In the genomic region with DNA sequence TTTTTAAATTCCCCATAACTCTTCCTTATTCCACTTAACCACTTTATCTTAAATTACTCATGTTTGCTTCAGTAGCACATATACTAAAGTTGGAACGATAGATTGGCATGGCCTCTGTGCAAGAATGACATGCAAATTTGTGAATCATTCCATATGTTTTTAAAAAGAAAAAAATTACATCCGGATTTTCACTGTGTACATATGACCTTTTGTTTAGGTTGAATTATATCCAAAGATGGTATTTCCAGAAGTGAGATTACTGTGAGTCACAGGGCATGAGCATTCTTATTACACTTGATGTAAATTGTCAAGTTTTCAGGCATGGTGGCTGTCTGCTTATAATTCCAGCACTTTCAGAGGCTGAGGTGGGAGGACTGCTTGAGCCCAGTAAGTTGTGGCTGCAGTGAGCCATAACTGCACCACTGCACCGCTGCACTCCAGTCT, we compare ENCODE assay signal across 7 cellular contexts.
DNase-seq lines count a peak whose midpoint lies in the region; TF ChIP-seq lines count a peak whose summit lies in the region.
"Not testable (repeated sequence)": the region's sequence is repeated elsewhere in the genome, so short reads cannot be mapped to it uniquely, and the experiment has no call there.

No MANE protein-coding gene starts in this region.

- POLR2A ChIA-PET in RWPE1 (lab: Yijun Ruan, JAX; ENCODE audit: low non-redundant PET) = not testable (repeated sequence)

- peak; percentile 83 for DNase-seq in Daoy (ENCODE audit: low read depth)
- peak; percentile 84 for DNase-seq in HT1080 (ENCODE audit: low read depth)
- DNase-seq in RWPE1 (ENCODE audit: low spot score) = peak; percentile 22
- peak; percentile 67 for DNase-seq in brain microvascular endothelial cell
- DNase-seq in epithelial cell of prostate (ENCODE audit: low read depth, low spot score); osteocyte (ENCODE audit: extremely low spot score, unreplicated experiment): not testable (repeated sequence)
- DNase-seq in foreskin fibroblast = peak; percentile 50 to 77

- H3K4me3 Mint-ChIP-seq in osteocyte (ENCODE audit: unreplicated experiment) = not testable (repeated sequence)

- H3K4me3 ChIP-seq in brain microvascular endothelial cell (ENCODE audit: low read depth, low read length); foreskin fibroblast (ENCODE audit: low read depth in 1 of 2, low read length in 2 of 2): not testable (repeated sequence)

- H3K27me3 ChIP-seq in brain microvascular endothelial cell (replicated peaks) = not testable (repeated sequence)

- H3K4me1 Mint-ChIP-seq in osteocyte (ENCODE audit: unreplicated experiment) = peaks cover 22% of the 10 kb centered on the region

- H3K9me3 Mint-ChIP-seq in osteocyte (ENCODE audit: unreplicated experiment) = not testable (repeated sequence)

- H3K36me3 Mint-ChIP-seq in osteocyte (ENCODE audit: unreplicated experiment) = peaks cover 11% of the 10 kb centered on the region

- not testable (repeated sequence) for H3K27me3 Mint-ChIP-seq in osteocyte (ENCODE audit: unreplicated experiment)

- in situ Hi-C loops in brain microvascular endothelial cell (cut with HindIII; ENCODE audit: low pct_ligation_motif_present, low sequenced_read_pairs) = not testable (repeated sequence)

- TF ChIP-seq CTCF in RWPE1 (conservative IDR thresholded peaks at IDR 0.05; ENCODE audit: low read depth); brain microvascular endothelial cell (IDR thresholded peaks at IDR 0.05; ENCODE audit: low read depth, low read length, missing control alignments); foreskin fibroblast (IDR thresholded peaks at IDR 0.05; ENCODE audit: low read depth, low read length); osteocyte (IDR thresholded peaks at IDR 0.05): not testable (repeated sequence)

- peak overlapping the region; percentile 78 for H3K27ac Mint-ChIP-seq in osteocyte (ENCODE audit: unreplicated experiment)

- H3K36me3 ChIP-seq in brain microvascular endothelial cell (replicated peaks) = not testable (repeated sequence)

- H3K27ac ChIP-seq in RWPE1 (peak overlapping the region; percentile 64), brain microvascular endothelial cell (peak overlapping the region; percentile 39), epithelial cell of prostate (peak overlapping the region; percentile 66)

- CTCF ChIA-PET in RWPE1 (lab: Yijun Ruan, JAX) = not testable (repeated sequence)
